Comparison of ENCODE assay signal across 21 cellular contexts in the genomic region with DNA sequence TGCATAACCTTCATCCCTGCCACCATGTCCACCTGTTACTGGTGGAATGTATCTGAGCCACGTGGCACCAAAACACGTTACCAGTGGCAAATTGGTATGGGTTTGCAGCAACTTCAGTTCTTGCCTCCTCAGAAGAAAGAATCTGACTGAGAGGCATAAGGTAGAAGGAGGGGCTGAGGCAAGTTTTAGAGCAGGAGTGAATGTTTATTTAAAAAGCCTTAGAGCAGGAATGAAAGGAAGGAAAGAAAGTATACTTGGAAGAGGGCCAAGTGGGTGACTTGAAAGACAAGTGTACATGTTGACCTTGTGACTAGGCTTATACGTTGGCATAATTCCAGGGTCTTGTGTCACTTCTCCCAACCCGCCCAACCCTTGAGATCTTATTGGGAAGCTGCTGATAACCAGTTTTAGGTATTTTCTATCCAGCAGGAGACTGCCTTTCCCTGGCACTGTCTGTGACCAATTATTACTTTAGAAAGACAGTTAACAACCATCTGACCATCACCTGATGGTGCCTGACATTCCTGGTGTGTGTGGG.
"Had no signal": no experiment of that assay in that cellular context is flagged by ENCODE, and none has a peak within 500 bp of the region (broad histone marks: within the 10 kb centered on the region; RNA-seq: fewer than 3 reads in every experiment).

No MANE protein-coding gene starts in this region.

- FAIRE-seq: endometrium, kidney had no signal

- H3K36me3 ChIP-seq: left ventricle myocardium inferior, ovary, sigmoid colon, spleen, thoracic aorta, upper lobe of left lung had no signal

- H3K36me3 Mint-ChIP-seq: activated CD8-positive, alpha-beta memory T cell treated with anti-CD3 and anti-CD28 coated beads, Interleukin-2, amount 10 ng/mL, durations not matched to agents 7 days and 5 days; activated naive CD8-positive, alpha-beta T cell; brain; memory B cell; naive thymus-derived CD8-positive, alpha-beta T cell; stimulated activated naive B cell treated with anti-CD40 and anti-IgM and Interleukin-4, amounts not matched to agents 10 μg/mL and 1 μg/mL and 100 μg/mL, for 72 hours had no signal

- H3K4me3 Mint-ChIP-seq: activated CD4-positive, alpha-beta memory T cell treated with anti-CD3 and anti-CD28 coated beads, Interleukin-2, amount 10 ng/mL, durations not matched to agents 7 days and 5 days; activated CD4-positive, alpha-beta T cell treated with anti-CD3 and anti-CD28 coated beads for 36 hours; activated CD8-positive, alpha-beta memory T cell treated with anti-CD3 and anti-CD28 coated beads, Interleukin-2, amount 10 ng/mL, durations not matched to agents 7 days and 5 days; activated naive CD8-positive, alpha-beta T cell; brain; memory B cell; naive thymus-derived CD8-positive, alpha-beta T cell; stimulated activated naive B cell treated with anti-CD40 and anti-IgM and Interleukin-4, amounts not matched to agents 10 μg/mL and 1 μg/mL and 100 μg/mL, for 72 hours; WTC11 had no signal

- H3K4me1 Mint-ChIP-seq: activated CD4-positive, alpha-beta memory T cell treated with anti-CD3 and anti-CD28 coated beads, Interleukin-2, amount 10 ng/mL, durations not matched to agents 7 days and 5 days; activated CD4-positive, alpha-beta T cell treated with anti-CD3 and anti-CD28 coated beads for 36 hours; activated CD8-positive, alpha-beta memory T cell treated with anti-CD3 and anti-CD28 coated beads, Interleukin-2, amount 10 ng/mL, durations not matched to agents 7 days and 5 days; brain; memory B cell; naive thymus-derived CD8-positive, alpha-beta T cell; stimulated activated naive B cell treated with anti-CD40 and anti-IgM and Interleukin-4, amounts not matched to agents 10 μg/mL and 1 μg/mL and 100 μg/mL, for 72 hours; WTC11 had no signal

- H3K27ac Mint-ChIP-seq: activated CD4-positive, alpha-beta memory T cell treated with anti-CD3 and anti-CD28 coated beads, Interleukin-2, amount 10 ng/mL, durations not matched to agents 7 days and 5 days; activated CD4-positive, alpha-beta T cell treated with anti-CD3 and anti-CD28 coated beads for 36 hours; activated CD8-positive, alpha-beta memory T cell treated with anti-CD3 and anti-CD28 coated beads, Interleukin-2, amount 10 ng/mL, durations not matched to agents 7 days and 5 days; activated naive CD8-positive, alpha-beta T cell; brain; memory B cell; naive thymus-derived CD8-positive, alpha-beta T cell; stimulated activated naive B cell treated with anti-CD40 and anti-IgM and Interleukin-4, amounts not matched to agents 10 μg/mL and 1 μg/mL and 100 μg/mL, for 72 hours; WTC11 had no signal

- H3K27me3 Mint-ChIP-seq: activated CD4-positive, alpha-beta memory T cell treated with anti-CD3 and anti-CD28 coated beads, Interleukin-2, amount 10 ng/mL, durations not matched to agents 7 days and 5 days; activated CD4-positive, alpha-beta T cell treated with anti-CD3 and anti-CD28 coated beads for 36 hours; activated CD8-positive, alpha-beta memory T cell treated with anti-CD3 and anti-CD28 coated beads, Interleukin-2, amount 10 ng/mL, durations not matched to agents 7 days and 5 days; activated naive CD8-positive, alpha-beta T cell; memory B cell; naive thymus-derived CD8-positive, alpha-beta T cell; stimulated activated naive B cell treated with anti-CD40 and anti-IgM and Interleukin-4, amounts not matched to agents 10 μg/mL and 1 μg/mL and 100 μg/mL, for 72 hours had no signal

- H3K27me3 ChIP-seq: ovary, sigmoid colon, spleen, upper lobe of left lung had no signal

- H3K4me3 ChIP-seq: left ventricle myocardium inferior, ovary, sigmoid colon, spleen, thoracic aorta, upper lobe of left lung had no signal

- ATAC-seq: activated CD4-positive, alpha-beta T cell treated with anti-CD3 and anti-CD28 coated beads for 36 hours; activated CD8-positive, alpha-beta memory T cell treated with anti-CD3 and anti-CD28 coated beads, Interleukin-2, amount 10 ng/mL, durations not matched to agents 7 days and 5 days; naive thymus-derived CD8-positive, alpha-beta T cell; stimulated activated naive B cell treated with anti-CD40 and anti-IgM and Interleukin-4, amounts not matched to agents 10 μg/mL and 1 μg/mL and 100 μg/mL, for 72 hours; WTC11 had no signal

- DNase-seq: activated CD4-positive, alpha-beta memory T cell treated with anti-CD3 and anti-CD28 coated beads, Interleukin-2, amount 10 ng/mL, durations not matched to agents 7 days and 5 days; activated CD4-positive, alpha-beta T cell treated with anti-CD3 and anti-CD28 coated beads for 36 hours; activated CD8-positive, alpha-beta memory T cell treated with anti-CD3 and anti-CD28 coated beads, Interleukin-2, amount 10 ng/mL, durations not matched to agents 7 days and 5 days; cortex of kidney; erythroblast; foreskin melanocyte; kidney; left ventricle myocardium inferior; naive thymus-derived CD8-positive, alpha-beta T cell; ovary; sigmoid colon; spleen; stimulated activated naive B cell treated with anti-CD40 and anti-IgM and Interleukin-4, amounts not matched to agents 10 μg/mL and 1 μg/mL and 100 μg/mL, for 72 hours; T-helper 2 cell had no signal
